8 cellular contexts compared by ENCODE assay signal in the genomic region with DNA sequence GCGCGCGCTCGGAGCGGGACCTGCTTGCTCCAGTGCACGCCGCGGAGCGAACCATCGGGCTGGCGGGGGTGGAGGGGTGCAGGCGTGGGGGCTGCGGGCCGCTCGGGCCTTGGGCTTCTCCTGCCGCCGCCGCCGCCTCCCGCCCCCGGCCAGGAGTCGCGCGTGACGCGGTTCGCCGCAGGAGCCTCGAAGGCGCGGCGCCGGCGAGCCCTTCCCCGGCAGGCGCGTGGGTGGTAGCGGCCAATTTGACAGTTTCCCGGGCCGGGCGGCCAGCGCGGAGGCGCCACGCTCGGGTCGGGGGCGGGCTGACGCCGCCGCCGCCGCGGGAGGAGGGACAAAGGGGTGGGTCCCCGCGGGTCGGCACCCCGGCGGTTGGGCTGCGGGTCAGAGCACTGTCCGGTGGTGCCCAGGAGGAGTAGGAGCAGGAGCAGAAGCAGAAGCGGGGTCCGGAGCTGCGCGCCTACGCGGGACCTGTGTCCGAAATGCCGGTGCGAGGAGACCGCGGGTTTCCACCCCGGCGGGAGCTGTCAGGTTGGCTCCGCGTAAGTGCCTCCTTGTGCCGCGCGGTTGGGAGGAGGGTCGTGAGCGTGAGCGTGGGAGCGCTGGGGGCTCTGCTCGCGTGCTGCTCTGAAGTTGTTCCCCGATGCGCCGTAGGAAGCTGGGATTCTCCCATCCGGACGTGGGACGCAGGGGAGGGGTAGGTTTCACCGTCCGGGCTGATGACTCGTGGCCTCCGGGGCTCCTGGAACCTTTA. TPM values are rescaled to one million over a fixed set of nuclear protein-coding genes. Genes with fewer than 3 reads are reported as not detected.
DNase-seq lines count a peak whose midpoint lies in the region; ATAC-seq and TF ChIP-seq lines count a peak whose summit lies in the region.

A gene (plus strand): TSS at position 387 of the 754 bp plus-strand sequence. CDS start 96 bp downstream, at position 483.

- H3K9me3 ChIP-seq in lung (ENCODE audit: control insufficient read depth in 2 of 2, insufficient read depth in 1 of 2, low read length in 1 of 2): no peaks in the 10 kb centered on the region

- H3K36me3 ChIP-seq in lung (ENCODE audit: control insufficient read depth in 2 of 2, insufficient read depth in 2 of 2, low read length in 2 of 2): no peaks in the 10 kb centered on the region

- H3K27ac Mint-ChIP-seq in effector memory CD8-positive, alpha-beta T cell: no peak within 1 kb of the TSS

- in situ Hi-C loops in KBM-7 (cut with MboI; ENCODE audit: low pct_unique_long_range_greater_than_20kb, low sequenced_read_pairs): no loop called here

- no peak for TF ChIP-seq CTCF in GM10248 (IDR thresholded peaks at IDR 0.05; ENCODE audit: control extremely low read depth, extremely low read depth, low read depth, missing control alignments)
- TF ChIP-seq CTCF in lung (IDR thresholded peaks at IDR 0.05; ENCODE audit: control extremely low read depth, extremely low read depth): no peak

- CTCF ChIA-PET in GM10248 (lab: Yijun Ruan, JAX): interaction anchor here (1.5 to 2.7 kb wide), 2 partner anchors 18 to 606 kb away, joined by 5 to 15 read pairs; no protein-coding TSS in a partner anchor

- POLR2A ChIA-PET in GM10248 (lab: Yijun Ruan, JAX): no interaction called here

- H3K4me3 Mint-ChIP-seq in effector memory CD8-positive, alpha-beta T cell: peak within 1 kb of the TSS; percentile 80 to 82

- peak within 1 kb of the TSS; percentile 90 to 94 for H3K27ac ChIP-seq in lung (ENCODE audit: low read depth in 1 of 2, low read length in 1 of 2)

- peaks cover 16 to 17% of the 10 kb centered on the region in 2 donors for H3K4me1 Mint-ChIP-seq in effector memory CD8-positive, alpha-beta T cell (ENCODE audit: low read depth in 2 of 2)

- H3K36me3 Mint-ChIP-seq in effector memory CD8-positive, alpha-beta T cell (ENCODE audit: insufficient read depth): peaks cover 7% of the 10 kb centered on the region

- H3K4me3 ChIP-seq in lung: peak within 1 kb of the TSS; percentile 87

- ATAC-seq in GM21717 (IDR thresholded peaks at IDR 0.05; ENCODE audit: unreplicated experiment): peak; percentile 35
- peak; percentile 62 for ATAC-seq in effector memory CD8-positive, alpha-beta T cell (replicated peaks)
- ATAC-seq in lung (ENCODE audit: insufficient read depth, low FRiP score): peak; percentile 75

- peaks cover 8 to 38% of the 10 kb centered on the region in 2 donors for H3K4me1 ChIP-seq in lung (ENCODE audit: control insufficient read depth in 2 of 2, insufficient read depth in 2 of 2, low read length in 2 of 2)

- no peaks in the 10 kb centered on the region for H3K9me3 Mint-ChIP-seq in effector memory CD8-positive, alpha-beta T cell

- DNase-seq in GM10248 (ENCODE audit: extremely low spot score): peak; percentile 71
- DNase-seq in KBM-7: peak; percentile 65
- peak; percentile 16 for DNase-seq in activated CD4-positive, alpha-beta T cell treated with anti-CD3 and anti-CD28 coated beads, Interleukin-2, amount 50 U/mL, for 1 hour
- DNase-seq in effector memory CD8-positive, alpha-beta T cell: peak; percentile 6 to 14 (median 6)
- peak; percentile 73 for DNase-seq in lung (ENCODE audit: low spot score)
- DNase-seq in stimulated activated CD8-positive, alpha-beta memory T cell treated with anti-CD3 and anti-CD28 coated beads, Interleukin-4, amount 100 ng/mL, for 24 hours (ENCODE audit: low read depth): peak; percentile 26
- no peak for DNase-seq in NK-92 (lab: John Stamatoyannopoulos, UW; ENCODE audit: unreplicated experiment)

- WGBS in lung, 2 donors: 1 to 6% methylated on average over 73 to 95 of the region's 95 CpGs

- peaks cover 15 to 45% of the 10 kb centered on the region in 2 donors for H3K27me3 Mint-ChIP-seq in effector memory CD8-positive, alpha-beta T cell

- H3K27me3 ChIP-seq in lung (ENCODE audit: control insufficient read depth, insufficient read depth): no peaks in the 10 kb centered on the region

RNA-seq across cellular contexts. Expression of the gene that starts here (rescaled TPM):
- total RNA-seq in lung: 100 to 1,000 TPM; 104 to 181 TPM
- 10 to 100 TPM; 39.3 to 43.2 TPM for polyA plus RNA-seq in lung
